In the genomic region with DNA sequence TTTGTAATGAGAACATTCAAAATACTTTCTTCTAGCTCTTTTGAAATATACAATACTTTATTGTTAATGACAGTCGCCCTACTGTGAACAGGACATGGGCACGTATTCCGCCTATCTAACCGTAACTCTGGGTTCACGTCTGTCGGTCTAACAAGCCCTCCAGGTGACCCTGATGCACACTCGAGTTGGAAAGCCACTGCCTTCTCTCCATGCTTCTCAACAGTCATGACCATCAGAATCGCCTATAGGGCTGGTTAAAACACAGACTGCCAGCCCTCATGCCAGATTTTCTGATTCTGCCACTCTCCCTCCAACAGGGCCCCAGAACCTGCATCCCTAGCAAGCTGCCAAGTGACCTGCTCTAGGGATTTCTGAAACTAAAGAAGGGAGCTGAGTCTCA, we compare ENCODE assay signal across 12 cellular contexts.
DNase-seq lines count a peak whose midpoint lies in the region; ATAC-seq and TF ChIP-seq lines count a peak whose summit lies in the region.
"Had no signal": no experiment of that assay in that cellular context is flagged by ENCODE, and none has a peak within 500 bp of the region (broad histone marks: within the 10 kb centered on the region; RNA-seq: fewer than 3 reads in every experiment).

No MANE protein-coding gene starts in this region.

- H3K9me3 ChIP-seq in DND-41 (ENCODE audit: insufficient read depth, low read length, severe bottlenecking) (no peaks in the 10 kb centered on the region), Peyer's patch (no peaks in the 10 kb centered on the region), duodenal mucosa (ENCODE audit: control insufficient read depth in 1 of 2, low read length in 2 of 2) (no peaks in the 10 kb centered on the region), skeletal muscle tissue (ENCODE audit: control insufficient read depth in 3 of 3, low read length in 3 of 3) (no peaks in the 10 kb centered on the region)

- H3K4me1 ChIP-seq in DND-41 (ENCODE audit: insufficient read depth, low read length) (peaks cover 89% of the 10 kb centered on the region), Peyer's patch (peaks cover 0 to 39% (median 23%) of the 10 kb centered on the region in 4 donors), duodenal mucosa (ENCODE audit: control insufficient read depth in 1 of 2, insufficient read depth in 2 of 2, low read length in 2 of 2) (peaks cover 20 to 41% of the 10 kb centered on the region in 2 donors), skeletal muscle tissue (ENCODE audit: control insufficient read depth in 3 of 3, insufficient read depth in 3 of 3, low read length in 3 of 3) (peaks cover 14 to 33% (median 18%) of the 10 kb centered on the region in 3 donors)

- DNase-seq in DND-41 (no peak), Peyer's patch (no peak), NCI-H1092 treated with DMSO at 0.1 percent for 48 hours (lab: John Stamatoyannopoulos, UW) (no peak), coronary artery (ENCODE audit: low spot score) (no peak), LoVo (ENCODE audit: low spot score) (no peak), cortex of kidney (lab: John Stamatoyannopoulos, UW) (no peak)
- DNase-seq: kidney, NCI-H446 treated with DMSO at 0.1 percent for 48 hours, retina had no signal

- H3K9ac ChIP-seq in DND-41 (ENCODE audit: low read depth, low read length) (peak overlapping the region; percentile 60), duodenal mucosa (ENCODE audit: low read depth in 1 of 2, low read length in 2 of 2) (no peak overlapping the region), skeletal muscle tissue (ENCODE audit: low read depth in 1 of 3, low read length in 3 of 3) (no peak overlapping the region)
- H3K9ac ChIP-seq: KMS-11 had no signal

- H3K27ac ChIP-seq in DND-41 (ENCODE audit: low read length) (peak overlapping the region; percentile 100), Peyer's patch (peak overlapping the region; percentile 76 to 87 (median 83)), duodenal mucosa (ENCODE audit: low read depth, low read length) (peak overlapping the region; percentile 58), skeletal muscle tissue (ENCODE audit: low read depth, low read length) (peak overlapping the region; percentile 39), coronary artery (peak overlapping the region in 1 of 2 donors; percentile 76)
- H3K27ac ChIP-seq: KMS-11 had no signal

- TF ChIP-seq POLR2A in Peyer's patch (IDR thresholded peaks at IDR 0.05) = no peak

- H3K27me3 ChIP-seq in DND-41 (ENCODE audit: insufficient read depth, low read length, poor library complexity) = no peaks in the 10 kb centered on the region
- no peaks in the 10 kb centered on the region for H3K27me3 ChIP-seq in Peyer's patch
- H3K27me3 ChIP-seq in duodenal mucosa (ENCODE audit: control insufficient read depth in 1 of 2, insufficient read depth in 2 of 2, low read length in 2 of 2) = no peaks in the 10 kb centered on the region
- H3K27me3 ChIP-seq in skeletal muscle tissue (ENCODE audit: control insufficient read depth in 3 of 3, insufficient read depth in 3 of 3, low read length in 3 of 3) = no peaks in the 10 kb centered on the region

- no peak overlapping the region for H2AFZ ChIP-seq in DND-41 (ENCODE audit: low read depth, low read length)

- TF ChIP-seq CTCF in DND-41 (IDR thresholded peaks at IDR 0.05; ENCODE audit: borderline replicate concordance, extremely low read depth, low read length, poor library complexity, severe bottlenecking) = no peak
- TF ChIP-seq CTCF in Peyer's patch (IDR thresholded peaks at IDR 0.05) = no peak
- no peak for TF ChIP-seq CTCF in coronary artery (IDR thresholded peaks at IDR 0.05)

- peak overlapping the region; percentile 66 for H3K4me2 ChIP-seq in DND-41 (ENCODE audit: insufficient read depth, low read length)
- H3K4me2 ChIP-seq: KMS-11 had no signal

- H3K4me3 ChIP-seq in DND-41 (ENCODE audit: low read depth in 1 of 2, low read length in 2 of 2) (peak overlapping the region in 1 of 2 experiments; percentile 50; a peak in 2 of 4 replicates), Peyer's patch (no peak overlapping the region), duodenal mucosa (ENCODE audit: low read depth in 1 of 2, low read length in 2 of 2) (no peak overlapping the region), skeletal muscle tissue (ENCODE audit: low read length in 3 of 3) (no peak overlapping the region), coronary artery (no peak overlapping the region)

- H4K20me1 ChIP-seq in DND-41 (ENCODE audit: insufficient read depth, low read length) = no peaks in the 10 kb centered on the region; the same call in 1 of the 2 replicates

- H3K36me3 ChIP-seq in DND-41 (ENCODE audit: insufficient read depth, low read length) (no peaks in the 10 kb centered on the region), Peyer's patch (no peaks in the 10 kb centered on the region), duodenal mucosa (ENCODE audit: control insufficient read depth in 1 of 2, insufficient read depth in 2 of 2, low read length in 2 of 2) (no peaks in the 10 kb centered on the region), skeletal muscle tissue (ENCODE audit: control insufficient read depth in 3 of 3, insufficient read depth in 3 of 3, low read length in 3 of 3) (no peaks in the 10 kb centered on the region)

- peaks cover 70% of the 10 kb centered on the region for H3K79me2 ChIP-seq in DND-41 (ENCODE audit: insufficient read depth, low read length)

- ATAC-seq in DND-41 (ENCODE audit: insufficient read depth, low read depth) = no peak
